ENCODE assay signal across 11 cellular contexts in genomic region chr2:113962692-113963480, GRCh38.
DNase-seq lines count a peak whose midpoint lies in the region; ATAC-seq, FAIRE-seq and TF ChIP-seq lines count a peak whose summit lies in the region.
"Had no signal": no experiment of that assay in that cellular context is flagged by ENCODE, and none has a peak within 500 bp of the region (broad histone marks: within the 10 kb centered on the region; RNA-seq: fewer than 3 reads in every experiment).

No MANE protein-coding gene starts in this region.

- H3K4me3 Mint-ChIP-seq in type B pancreatic cell = no peak overlapping the region

- no peak overlapping the region for H3K27ac Mint-ChIP-seq in type B pancreatic cell

- H3K27me3 ChIP-seq in keratinocyte (ENCODE audit: control insufficient read depth, extremely low read depth, insufficient read depth, low read length) = no peaks in the 10 kb centered on the region
- no peaks in the 10 kb centered on the region for H3K27me3 ChIP-seq in tibial artery
- H3K27me3 ChIP-seq: ovary had no signal

- H3K36me3 Mint-ChIP-seq in type B pancreatic cell = no peaks in the 10 kb centered on the region

- H3K4me1 ChIP-seq in keratinocyte (ENCODE audit: control insufficient read depth, extremely low read depth, insufficient read depth, low read length) (peaks cover 3% of the 10 kb centered on the region), tibial artery (peaks cover 0 to 16% (median 2%) of the 10 kb centered on the region in 4 donors)

- no peak overlapping the region for H2AFZ ChIP-seq in keratinocyte (ENCODE audit: control insufficient read depth, low read length)

- DNase-seq in AG08396 (ENCODE audit: low spot score) (peak; percentile 64), H54 (ENCODE audit: insufficient read length, low spot score) (no peak), amniotic epithelial cell (ENCODE audit: low read depth) (peak; percentile 83), keratinocyte (ENCODE audit: low read depth, low spot score) (no peak), tibial artery (no peak), erythroblast (lab: John Stamatoyannopoulos, UW) (no peak), type B pancreatic cell (ENCODE audit: extremely low spot score, unreplicated experiment) (no peak)
- DNase-seq: activated T-cell treated with anti-CD3 and anti-CD28 coated beads, Interleukin-2, amount 50 U/mL, for 48 hours; NCI-H1417 treated with DMSO at 0.1 percent for 48 hours; ovary had no signal

- H3K4me3 ChIP-seq in keratinocyte (ENCODE audit: control insufficient read depth in 2 of 3, extremely low read depth in 1 of 3, insufficient read depth in 2 of 3, low read depth in 1 of 3, low read length in 3 of 3) = no peak overlapping the region
- no peak overlapping the region for H3K4me3 ChIP-seq in tibial artery
- H3K4me3 ChIP-seq: ovary had no signal

- no peak for TF ChIP-seq CTCF in keratinocyte (optimal IDR thresholded peaks at IDR 0.05 in 1 of 3, IDR thresholded peaks at IDR 0.05 in 1 of 3, conservative IDR thresholded peaks at IDR 0.05 in 1 of 3; ENCODE audit: extremely low read depth in 1 of 3, insufficient read depth in 2 of 3, low read length in 3 of 3)
- TF ChIP-seq CTCF in tibial artery (IDR thresholded peaks at IDR 0.05) = no peak
- TF ChIP-seq CTCF in type B pancreatic cell (conservative IDR thresholded peaks at IDR 0.05) = no peak

- dilution Hi-C loops in keratinocyte (cut with MboI; ENCODE audit: extremely low pct_ligation_motif_present, low sequenced_read_pairs) = no loop called here

- peak overlapping the region; percentile 6 for H3K27ac ChIP-seq in keratinocyte (ENCODE audit: control insufficient read depth, insufficient read depth, low read length)
- H3K27ac ChIP-seq in tibial artery = no peak overlapping the region
- H3K27ac ChIP-seq: ovary had no signal

- intact Hi-C loops in tibial artery (cut with DNase I; ENCODE audit: low total_unique reads) = no loop called here

- H4K20me1 ChIP-seq in keratinocyte (ENCODE audit: control insufficient read depth, extremely low read depth, insufficient read depth, low read length) = no peaks in the 10 kb centered on the region

- no peak for TF ChIP-seq POLR2A in H54 (IDR thresholded peaks at IDR 0.05; ENCODE audit: low read depth, low read length)
- no peak for TF ChIP-seq POLR2A in erythroblast (IDR thresholded peaks at IDR 0.05; ENCODE audit: low read length)

- H3K79me2 ChIP-seq in keratinocyte (ENCODE audit: control insufficient read depth, insufficient read depth, low read length) = no peaks in the 10 kb centered on the region

- H3K4me2 ChIP-seq in keratinocyte (ENCODE audit: control insufficient read depth, extremely low read depth, insufficient read depth, low read depth, low read length) = no peak overlapping the region

- H3K9me3 Mint-ChIP-seq in type B pancreatic cell = no peaks in the 10 kb centered on the region

- no peaks in the 10 kb centered on the region for H3K4me1 Mint-ChIP-seq in type B pancreatic cell (ENCODE audit: unreplicated experiment)

- FAIRE-seq in H54 (lab: Jason Lieb, UNC) (peak; percentile 61), keratinocyte (lab: Jason Lieb, UNC) (peak; percentile 52)

- H3K36me3 ChIP-seq in keratinocyte (ENCODE audit: control insufficient read depth in 2 of 2, extremely low read depth in 1 of 2, insufficient read depth in 2 of 2, low read length in 2 of 2) (no peaks in the 10 kb centered on the region), tibial artery (peaks cover 9 to 13% (median 10%) of the 10 kb centered on the region in 3 donors)
- H3K36me3 ChIP-seq: ovary had no signal

- no peaks in the 10 kb centered on the region for H3K27me3 Mint-ChIP-seq in type B pancreatic cell

- no peak overlapping the region for H3K9ac ChIP-seq in keratinocyte (ENCODE audit: control insufficient read depth, extremely low read depth, insufficient read depth, low read length)

- no peaks in the 10 kb centered on the region for H3K9me1 ChIP-seq in keratinocyte (ENCODE audit: control insufficient read depth, extremely low read depth, insufficient read depth, low read length)

- no peak for ATAC-seq in GM18498 (IDR thresholded peaks at IDR 0.05; ENCODE audit: unreplicated experiment)

- H3K9me3 ChIP-seq in keratinocyte (ENCODE audit: control insufficient read depth, low read depth, low read length) (no peaks in the 10 kb centered on the region), tibial artery (no peaks in the 10 kb centered on the region)
- H3K9me3 ChIP-seq: ovary had no signal

Comparison
In these comparisons a context has a peak if more than half of its experiments do, and no peak if none do; other contexts are left out.
1. DNase-seq: peak in AG08396 (single experiment) and amniotic epithelial cell (single experiment); none in H54 (single experiment), keratinocyte (single experiment), tibial artery (0 of 2), erythroblast (0 of 2) and type B pancreatic cell (single experiment).